9 cellular contexts compared by ENCODE assay signal in the genomic region with DNA sequence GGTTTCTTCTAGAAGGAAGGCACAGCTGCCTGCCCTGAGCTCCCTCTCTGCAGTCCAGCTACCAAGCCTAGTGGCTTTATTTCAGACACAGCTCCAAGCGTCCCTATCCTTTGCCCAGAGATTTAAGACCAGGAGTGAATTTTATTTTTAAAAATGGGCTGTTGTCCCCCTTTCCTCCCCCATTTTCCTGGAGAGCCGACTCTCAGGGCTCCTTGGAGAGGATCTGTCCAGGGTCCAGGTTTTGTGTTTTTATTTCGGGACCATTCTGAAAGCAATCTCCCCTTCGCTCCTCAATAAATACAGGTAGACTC. TPM values are rescaled to one million over a fixed set of nuclear protein-coding genes. Genes with fewer than 3 reads are reported as not detected.
A peak's percentile ranks its signal among the peaks of the same experiment; 100 is the strongest.
DNase-seq lines count a peak whose midpoint lies in the region; ATAC-seq and TF ChIP-seq lines count a peak whose summit lies in the region.
"Had no signal": no experiment of that assay in that cellular context is flagged by ENCODE, and none has a peak within 500 bp of the region (broad histone marks: within the 10 kb centered on the region; RNA-seq: fewer than 3 reads in every experiment).

No MANE protein-coding gene starts in this region.

- peaks cover 0 to 6% (median 0%) of the 10 kb centered on the region in 3 donors for H3K36me3 Mint-ChIP-seq in naive thymus-derived CD8-positive, alpha-beta T cell

- peaks cover 0 to 3% (median 0%) of the 10 kb centered on the region in 5 donors for H3K27me3 Mint-ChIP-seq in naive thymus-derived CD8-positive, alpha-beta T cell

- H3K27ac Mint-ChIP-seq in naive thymus-derived CD8-positive, alpha-beta T cell: peak overlapping the region; percentile 89 to 98 (median 96)

- TF ChIP-seq CTCF in AG10803 (conservative IDR thresholded peaks at IDR 0.05; ENCODE audit: low read length) (no peak), choroid plexus epithelial cell (conservative IDR thresholded peaks at IDR 0.05; ENCODE audit: low read depth, low read length) (no peak)

- H3K36me3 ChIP-seq in Karpas-422 (ENCODE audit: insufficient read depth, low read length): no peaks in the 10 kb centered on the region

- H3K4me2 ChIP-seq in Karpas-422 (ENCODE audit: low read depth, low read length, poor library complexity, severe bottlenecking): peak overlapping the region; percentile 86

- no peaks in the 10 kb centered on the region for H3K9me3 Mint-ChIP-seq in naive thymus-derived CD8-positive, alpha-beta T cell

- H3K9me3 ChIP-seq in Karpas-422 (ENCODE audit: low read length): no peaks in the 10 kb centered on the region

- peak overlapping the region; percentile 79 for H3K9ac ChIP-seq in Karpas-422 (ENCODE audit: low read length)

- H3K4me1 Mint-ChIP-seq in naive thymus-derived CD8-positive, alpha-beta T cell: peaks cover 17 to 50% (median 43%) of the 10 kb centered on the region in 4 donors

- DNase-seq in AG10803 (ENCODE audit: low read depth) (no peak), Karpas-422 (no peak), choroid plexus epithelial cell (ENCODE audit: low read depth) (no peak), NCI-H1436 treated with DMSO at 0.1 percent for 48 hours (lab: John Stamatoyannopoulos, UW) (no peak), NCI-H187 treated with DMSO at 0.1 percent for 48 hours (lab: John Stamatoyannopoulos, UW) (no peak)
- peak in 1 of 10 donors; percentile 24 for DNase-seq in naive thymus-derived CD8-positive, alpha-beta T cell

- peak overlapping the region; percentile 87; the same call in 1 of the 2 replicates for H2AFZ ChIP-seq in Karpas-422 (ENCODE audit: low read length)

- H3K4me1 ChIP-seq in Karpas-422 (ENCODE audit: low read length): peaks cover 19% of the 10 kb centered on the region

- POLR2A ChIA-PET in naive thymus-derived CD8-positive, alpha-beta T cell (lab: Charles Lee): interaction anchor here (0.7 to 5.5 kb wide), 12 partner anchors 9 to 996 kb away, joined by 3 to 73 read pairs (median 5); a partner anchor contains a TSS

- no peak for ATAC-seq in naive thymus-derived CD8-positive, alpha-beta T cell
- no peak for ATAC-seq in HG02571 (IDR thresholded peaks at IDR 0.05; ENCODE audit: unreplicated experiment)
- no peak for ATAC-seq in HG03520 (IDR thresholded peaks at IDR 0.05; ENCODE audit: unreplicated experiment)

- peak overlapping the region; percentile 79 to 93 (median 88) for H3K4me3 Mint-ChIP-seq in naive thymus-derived CD8-positive, alpha-beta T cell

- peak overlapping the region; percentile 23 for H3K27ac ChIP-seq in Karpas-422 (ENCODE audit: low read length)

- H3K79me2 ChIP-seq in Karpas-422 (ENCODE audit: low read length): peaks cover 11% of the 10 kb centered on the region

- H4K20me1 ChIP-seq in Karpas-422 (ENCODE audit: insufficient read depth, low read depth, low read length): no peaks in the 10 kb centered on the region

- H3K9me2 ChIP-seq in Karpas-422 (replicated peaks; ENCODE audit: insufficient read depth, low read length): no peaks in the 10 kb centered on the region

- H3K27me3 ChIP-seq in Karpas-422 (ENCODE audit: low read length): no peaks in the 10 kb centered on the region

- peak overlapping the region; percentile 80 for H3K4me3 ChIP-seq in AG10803 (ENCODE audit: low read length)
- peak overlapping the region; percentile 73 for H3K4me3 ChIP-seq in Karpas-422 (ENCODE audit: low read length)
- H3K4me3 ChIP-seq in choroid plexus epithelial cell (ENCODE audit: low read depth, low read length): peak overlapping the region; percentile 74

RNA-seq across cellular contexts. Expression of a gene that starts 4.4 kb away (rescaled TPM):
- total RNA-seq in Karpas-422 (2014; rRNA removed; shearing (Covaris generic); ENCODE audit: low replicate concordance): 4.8 and 8.4 TPM in 2 replicates
- total RNA-seq in naive thymus-derived CD8-positive, alpha-beta T cell: 1 to 10 TPM; 6.2 to 8.1 TPM
- polyA plus RNA-seq in naive thymus-derived CD8-positive, alpha-beta T cell: 10 to 100 TPM in 1 of 3 donors, 1 to 10 TPM in 2; 2.6 to 10.4 (median 3.5) TPM

RNA-seq across cellular contexts. Expression of a gene that starts 8.2 kb away (rescaled TPM):
- 0.56 and 0.61 TPM in 2 replicates for total RNA-seq in Karpas-422 (2014; rRNA removed; shearing (Covaris generic); ENCODE audit: low replicate concordance)
- total RNA-seq in naive thymus-derived CD8-positive, alpha-beta T cell: 1 to 10 TPM; 3.8 to 4.0 TPM
- under 1 TPM; 0.39 to 0.49 (median 0.44) TPM for polyA plus RNA-seq in naive thymus-derived CD8-positive, alpha-beta T cell

RNA-seq across cellular contexts. Expression of a gene that starts 22.7 kb away (rescaled TPM):
- total RNA-seq in Karpas-422 (2014; rRNA removed; shearing (Covaris generic); ENCODE audit: low replicate concordance): 14.1 and 14.9 TPM in 2 replicates
- total RNA-seq in naive thymus-derived CD8-positive, alpha-beta T cell: 10 to 100 TPM in 1 of 2 experiments, 1 to 10 TPM in 1; 9.5 to 10.6 TPM
- 1 to 10 TPM; 2.3 to 9.2 (median 2.9) TPM for polyA plus RNA-seq in naive thymus-derived CD8-positive, alpha-beta T cell

RNA-seq across cellular contexts. Expression of a gene that starts 31.4 kb away (rescaled TPM):
- total RNA-seq in Karpas-422 (2014; rRNA removed; shearing (Covaris generic); ENCODE audit: low replicate concordance): not detected in 2 replicates
- under 1 TPM; 0.18 to 0.19 TPM for total RNA-seq in naive thymus-derived CD8-positive, alpha-beta T cell
- not detected for polyA plus RNA-seq in naive thymus-derived CD8-positive, alpha-beta T cell
- total RNA-seq: T-helper 2 cell treated with Interferon-gamma antibody and Interleukin-4, amounts not matched to agents 100 ng/mL and 5 ng/mL, for 36 hours had no signal

RNA-seq across cellular contexts. Expression of a gene that starts 44.1 kb away (rescaled TPM):
- total RNA-seq in Karpas-422 (2014; rRNA removed; shearing (Covaris generic); ENCODE audit: low replicate concordance): 10.2 and 14.5 TPM in 2 replicates
- 10 to 100 TPM; 11.8 to 12.8 TPM for total RNA-seq in naive thymus-derived CD8-positive, alpha-beta T cell
- polyA plus RNA-seq in naive thymus-derived CD8-positive, alpha-beta T cell: 10 to 100 TPM; 17.3 to 27.8 (median 22.6) TPM
